8 cellular contexts compared by ENCODE assay signal in genomic region chr13:113951246-113951999, GRCh38.
DNase-seq lines count a peak whose midpoint lies in the region; ATAC-seq and TF ChIP-seq lines count a peak whose summit lies in the region.

No MANE protein-coding gene starts in this region.

- peak; percentile 77 for TF ChIP-seq CTCF in epithelial cell of esophagus (IDR thresholded peaks at IDR 0.05; ENCODE audit: insufficient read depth, low read depth, low read length, missing control alignments)

- peak; percentile 3 for DNase-seq in DMS53 treated with DMSO at 0.1 percent for 48 hours (lab: John Stamatoyannopoulos, UW; ENCODE audit: unreplicated experiment)
- DNase-seq in NCI-H187 treated with DMSO at 0.1 percent for 48 hours (lab: John Stamatoyannopoulos, UW): peak; percentile 16
- peak; percentile 33 to 34 for DNase-seq in activated CD4-positive, alpha-beta T cell treated with anti-CD3 and anti-CD28 coated beads, Interleukin-2, amount 50 U/mL, for 4 hours
- peak; percentile 72 for DNase-seq in epithelial cell of esophagus (ENCODE audit: low read depth)
- peak; percentile 82 for DNase-seq in midbrain (lab: John Stamatoyannopoulos, UW)
- peak; percentile 12 to 22 for DNase-seq in stimulated activated CD8-positive, alpha-beta memory T cell treated with anti-CD3 and anti-CD28 coated beads, Interleukin-7, amount 100 ng/mL, for 4 hours (ENCODE audit: low read depth in 2 of 2)
- no peak for DNase-seq in T1000 (lab: John Stamatoyannopoulos, UW)

- peak; percentile 65 for ATAC-seq in GM21786 (IDR thresholded peaks at IDR 0.05; ENCODE audit: unreplicated experiment)

- H3K4me3 ChIP-seq in epithelial cell of esophagus (ENCODE audit: low read length): no peak overlapping the region
